Comparison of ENCODE assay signal across 11 cellular contexts in genomic region chr10:80477813-80478212, GRCh38. TPM values are rescaled to one million over a fixed set of nuclear protein-coding genes. Genes with fewer than 3 reads are reported as not detected.
DNase-seq lines count a peak whose midpoint lies in the region; ATAC-seq and TF ChIP-seq lines count a peak whose summit lies in the region.
"Had no signal": no experiment of that assay in that cellular context is flagged by ENCODE, and none has a peak within 500 bp of the region (broad histone marks: within the 10 kb centered on the region; RNA-seq: fewer than 3 reads in every experiment).

No MANE protein-coding gene starts in this region.

- peak; percentile 83 for ATAC-seq in stimulated activated naive CD8-positive, alpha-beta T cell treated with anti-CD3 and anti-CD28 coated beads, Interleukin-15, Interleukin-2, amounts not matched to agents 100 U/mL and 50 U/mL, for 24 hours
- ATAC-seq in stimulated activated naive CD8-positive, alpha-beta T cell treated with anti-CD3 and anti-CD28 coated beads, Interleukin-15, amount 100 ng/mL, for 72 hours = no peak
- ATAC-seq in activated naive CD8-positive, alpha-beta T cell treated with anti-CD3 and anti-CD28 coated beads, Interleukin-2, amount 50 U/mL, for 24 hours = peak; percentile 76
- no peak for ATAC-seq in GM21717 (IDR thresholded peaks at IDR 0.05; ENCODE audit: unreplicated experiment)

- H4K20me1 ChIP-seq in hepatocyte (ENCODE audit: insufficient read depth, poor library complexity, severe bottlenecking) = peaks cover 40% of the 10 kb centered on the region

- H3K4me1 Mint-ChIP-seq in stimulated activated naive CD8-positive, alpha-beta T cell treated with anti-CD3 and anti-CD28 coated beads, Interleukin-15, amount 100 ng/mL, for 72 hours = peaks cover 78% of the 10 kb centered on the region
- H3K4me1 Mint-ChIP-seq in activated naive CD8-positive, alpha-beta T cell treated with anti-CD3 and anti-CD28 coated beads, Interleukin-2, amount 50 U/mL, for 24 hours = peaks cover 82% of the 10 kb centered on the region

- DNase-seq in stimulated activated naive CD8-positive, alpha-beta T cell treated with anti-CD3 and anti-CD28 coated beads, Interleukin-15, Interleukin-2, amounts not matched to agents 100 U/mL and 50 U/mL, for 24 hours = no peak
- DNase-seq in stimulated activated naive CD8-positive, alpha-beta T cell treated with anti-CD3 and anti-CD28 coated beads, Interleukin-15, amount 100 ng/mL, for 72 hours = no peak
- DNase-seq in activated naive CD8-positive, alpha-beta T cell treated with anti-CD3 and anti-CD28 coated beads, Interleukin-2, amount 50 U/mL, for 24 hours = no peak
- DNase-seq in hepatocyte (ENCODE audit: low spot score) (no peak), NCI-H1092 treated with DMSO at 0.1 percent for 48 hours (lab: John Stamatoyannopoulos, UW) (no peak), NCI-H2107 (lab: John Stamatoyannopoulos, UW) (no peak), NCI-H2171 treated with DMSO at 0.1 percent for 48 hours (lab: John Stamatoyannopoulos, UW) (no peak)
- DNase-seq: anterior cingulate cortex, NCI-H1930 had no signal

- H3K9me3 Mint-ChIP-seq in stimulated activated naive CD8-positive, alpha-beta T cell treated with anti-CD3 and anti-CD28 coated beads, Interleukin-15, amount 100 ng/mL, for 72 hours = peaks cover 8% of the 10 kb centered on the region in 2 donors
- peaks cover 6% of the 10 kb centered on the region for H3K9me3 Mint-ChIP-seq in activated naive CD8-positive, alpha-beta T cell treated with anti-CD3 and anti-CD28 coated beads, Interleukin-2, amount 50 U/mL, for 24 hours

- H3K36me3 ChIP-seq in hepatocyte (replicated peaks; ENCODE audit: insufficient read depth, low read depth) = no peaks in the 10 kb centered on the region

- WGBS in hepatocyte (ENCODE audit: low lambda C conversion rate, missing lambda C conversion rate) = 79% methylated on average over 2 of the region's 2 CpGs

- H3K9me3 ChIP-seq in hepatocyte (ENCODE audit: low read depth) = peaks cover 5% of the 10 kb centered on the region

- H3K9me2 ChIP-seq in hepatocyte (replicated peaks; ENCODE audit: insufficient read depth) = no peaks in the 10 kb centered on the region

- peak overlapping the region in 1 of 2 donors; percentile 49 for H3K4me3 Mint-ChIP-seq in stimulated activated naive CD8-positive, alpha-beta T cell treated with anti-CD3 and anti-CD28 coated beads, Interleukin-15, amount 100 ng/mL, for 72 hours
- H3K4me3 Mint-ChIP-seq in activated naive CD8-positive, alpha-beta T cell treated with anti-CD3 and anti-CD28 coated beads, Interleukin-2, amount 50 U/mL, for 24 hours = peak overlapping the region; percentile 19

- H3K27ac ChIP-seq in hepatocyte = peak overlapping the region; percentile 37
- H3K27ac ChIP-seq: transverse colon had no signal

- peaks cover 9% of the 10 kb centered on the region for H3K4me1 ChIP-seq in hepatocyte (ENCODE audit: insufficient read depth)

- no peak for TF ChIP-seq CTCF in hepatocyte (IDR thresholded peaks at IDR 0.05; ENCODE audit: poor library complexity)

- H3K79me2 ChIP-seq in hepatocyte = peaks cover 86% of the 10 kb centered on the region

- no peak overlapping the region for H2AFZ ChIP-seq in hepatocyte

- no peaks in the 10 kb centered on the region for H3K27me3 Mint-ChIP-seq in stimulated activated naive CD8-positive, alpha-beta T cell treated with anti-CD3 and anti-CD28 coated beads, Interleukin-15, amount 100 ng/mL, for 72 hours
- H3K27me3 Mint-ChIP-seq in activated naive CD8-positive, alpha-beta T cell treated with anti-CD3 and anti-CD28 coated beads, Interleukin-2, amount 50 U/mL, for 24 hours = no peaks in the 10 kb centered on the region

- H3K27me3 ChIP-seq in hepatocyte = no peaks in the 10 kb centered on the region
- H3K27me3 ChIP-seq: transverse colon had no signal

- no peak overlapping the region for H3K4me3 ChIP-seq in hepatocyte
- H3K4me3 ChIP-seq: transverse colon had no signal

- H3K36me3 Mint-ChIP-seq in activated naive CD8-positive, alpha-beta T cell treated with anti-CD3 and anti-CD28 coated beads, Interleukin-2, amount 50 U/mL, for 24 hours (ENCODE audit: low read depth) = peaks cover 50% of the 10 kb centered on the region

- no peak overlapping the region for H3K4me2 ChIP-seq in hepatocyte

- H3K27ac Mint-ChIP-seq in stimulated activated naive CD8-positive, alpha-beta T cell treated with anti-CD3 and anti-CD28 coated beads, Interleukin-15, amount 100 ng/mL, for 72 hours = peak overlapping the region in 1 of 2 donors; percentile 47
- H3K27ac Mint-ChIP-seq in activated naive CD8-positive, alpha-beta T cell treated with anti-CD3 and anti-CD28 coated beads, Interleukin-2, amount 50 U/mL, for 24 hours = peak overlapping the region; percentile 86

RNA-seq across cellular contexts. Expression of gene TSPAN14, which starts 23.7 kb away (rescaled TPM):
- total RNA-seq in hepatocyte = 55.1 and 65.9 TPM in 2 replicates
- polyA plus RNA-seq in hepatocyte = 90.4 and 104 TPM in 2 replicates

RNA-seq across cellular contexts. Expression of gene SH2D4B, which starts 59.9 kb away (rescaled TPM):
- not detected in 2 replicates for total RNA-seq in hepatocyte
- polyA plus RNA-seq in hepatocyte = not detected in 2 replicates

Comparison
In these comparisons a context has a peak if more than half of its experiments do, and no peak if none do; other contexts are left out.
1. ATAC-seq: peak in stimulated activated naive CD8-positive, alpha-beta T cell treated with anti-CD3 and anti-CD28 coated beads, Interleukin-15, Interleukin-2, amounts not matched to agents 100 U/mL and 50 U/mL, for 24 hours (single experiment) and activated naive CD8-positive, alpha-beta T cell treated with anti-CD3 and anti-CD28 coated beads, Interleukin-2, amount 50 U/mL, for 24 hours (single experiment); none in stimulated activated naive CD8-positive, alpha-beta T cell treated with anti-CD3 and anti-CD28 coated beads, Interleukin-15, amount 100 ng/mL, for 72 hours (single experiment) and GM21717 (single experiment).